In the genomic region with DNA sequence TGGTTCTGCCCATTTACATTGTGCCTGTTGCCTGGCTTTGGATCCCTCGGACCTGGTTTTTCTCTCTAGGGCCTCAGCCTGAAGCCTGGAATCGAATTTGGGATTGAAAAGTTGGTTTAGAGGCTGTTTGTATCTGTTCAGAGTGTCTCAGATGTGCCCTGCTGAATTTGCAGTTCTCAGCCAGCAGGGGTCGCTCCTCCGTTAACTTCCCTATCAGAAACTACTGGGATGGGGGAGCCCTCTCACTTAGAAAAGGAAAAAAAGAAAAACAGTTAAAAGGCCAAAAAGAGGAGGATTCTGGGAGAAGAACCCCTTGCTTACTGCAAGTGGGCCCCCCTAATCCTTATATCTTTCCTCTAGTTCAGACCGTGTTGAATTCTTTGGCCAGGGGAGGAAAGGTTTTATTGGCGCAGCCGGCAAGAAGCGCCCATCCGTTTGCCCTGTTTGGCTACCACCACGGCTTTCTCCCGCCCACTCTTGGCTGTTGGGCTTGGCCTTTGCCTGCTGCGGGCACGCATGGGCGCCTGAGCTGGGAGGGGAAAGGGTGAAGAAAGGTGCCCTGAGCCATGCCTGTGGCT, we compare ENCODE assay signal across 12 cellular contexts. TPM values are rescaled to one million over a fixed set of nuclear protein-coding genes. Genes with fewer than 3 reads are reported as not detected.
DNase-seq lines count a peak whose midpoint lies in the region; ATAC-seq and TF ChIP-seq lines count a peak whose summit lies in the region.
"Had no signal": no experiment of that assay in that cellular context is flagged by ENCODE, and none has a peak within 500 bp of the region (broad histone marks: within the 10 kb centered on the region; RNA-seq: fewer than 3 reads in every experiment).

No MANE protein-coding gene starts in this region.

- no TSS peak for BruUV-seq in mammary epithelial cell (replicated peaks; lab: Mats Ljungman, UMichigan)

- no peak for TF ChIP-seq EP300 in Ishikawa (IDR thresholded peaks at IDR 0.05; ENCODE audit: borderline replicate concordance)

- H3K4me1 Mint-ChIP-seq in neural crest cell = peaks cover 33% of the 10 kb centered on the region
- H3K4me1 Mint-ChIP-seq: stimulated activated memory B cell treated with anti-CD40 and anti-IgM and Interleukin-4, amounts not matched to agents 10 μg/mL and 1 μg/mL and 100 μg/mL, for 72 hours had no signal

- CTCF ChIA-PET in mammary epithelial cell (lab: Charles Lee; ENCODE audit: low non-redundant PET) = interaction anchor here (0.5 to 0.6 kb wide), 2 partner anchors 108 to 131 kb away, joined by 3 to 14 read pairs; no protein-coding TSS in a partner anchor

- H3K27me3 ChIP-seq in DOHH2 (ENCODE audit: control insufficient read depth, low read length) (no peaks in the 10 kb centered on the region), mammary epithelial cell (ENCODE audit: insufficient read depth, low read length) (no peaks in the 10 kb centered on the region)

- H3K9me3 Mint-ChIP-seq in neural crest cell = peaks cover 11% of the 10 kb centered on the region

- intact Hi-C loops in mammary epithelial cell (cut with micrococcal nuclease) = no loop called here

- H3K27ac ChIP-seq in DOHH2 (ENCODE audit: low read depth, low read length) = no peak overlapping the region
- no peak overlapping the region for H3K27ac ChIP-seq in mammary epithelial cell (ENCODE audit: insufficient read depth, low read depth, low read length)
- H3K27ac ChIP-seq: dorsolateral prefrontal cortex had no signal

- no peak overlapping the region for H2AFZ ChIP-seq in mammary epithelial cell (ENCODE audit: low read depth, low read length)

- H3K9me2 ChIP-seq in DOHH2 (replicated peaks; ENCODE audit: control insufficient read depth, low read length) = no peaks in the 10 kb centered on the region

- dilution Hi-C loops in mammary epithelial cell (cut with HindIII; ENCODE audit: low sequenced_read_pairs) = no loop called here

- H3K9me3 ChIP-seq in DOHH2 (ENCODE audit: control insufficient read depth, insufficient read depth, low read length) (peaks cover 17% of the 10 kb centered on the region), mammary epithelial cell (replicated peaks; ENCODE audit: insufficient read depth, low read length) (no peaks in the 10 kb centered on the region)

- H3K4me1 ChIP-seq in DOHH2 (ENCODE audit: control insufficient read depth, low read length) (no peaks in the 10 kb centered on the region), mammary epithelial cell (ENCODE audit: insufficient read depth, low read length) (no peaks in the 10 kb centered on the region)

- H3K9ac ChIP-seq in mammary epithelial cell (ENCODE audit: insufficient read depth, low read length) = no peak overlapping the region

- H4K20me1 ChIP-seq in DOHH2 (ENCODE audit: control insufficient read depth, insufficient read depth, low read depth, low read length) = no peaks in the 10 kb centered on the region
- H4K20me1 ChIP-seq in mammary epithelial cell (ENCODE audit: insufficient read depth, low read length) = no peaks in the 10 kb centered on the region

- peak overlapping the region; percentile 49 for H3K4me3 Mint-ChIP-seq in neural crest cell
- H3K4me3 Mint-ChIP-seq: stimulated activated memory B cell treated with anti-CD40 and anti-IgM and Interleukin-4, amounts not matched to agents 10 μg/mL and 1 μg/mL and 100 μg/mL, for 72 hours had no signal

- H3K4me3 ChIP-seq in DOHH2 (ENCODE audit: low read length) = no peak overlapping the region
- H3K4me3 ChIP-seq in mammary epithelial cell (replicated peaks in 1 of 3; ENCODE audit: insufficient read depth in 1 of 3, low read depth in 2 of 3, low read length in 3 of 3) = no peak overlapping the region
- H3K4me3 ChIP-seq: dorsolateral prefrontal cortex had no signal

- peaks cover 24% of the 10 kb centered on the region for H3K36me3 Mint-ChIP-seq in neural crest cell (ENCODE audit: low read depth)

- ATAC-seq in GM18520 (IDR thresholded peaks at IDR 0.05; ENCODE audit: unreplicated experiment) = no peak
- no peak for ATAC-seq in GM19035 (IDR thresholded peaks at IDR 0.05; ENCODE audit: unreplicated experiment)
- ATAC-seq: stimulated activated memory B cell treated with anti-CD40 and anti-IgM and Interleukin-4, amounts not matched to agents 10 μg/mL and 1 μg/mL and 100 μg/mL, for 72 hours had no signal

- 80% methylated on average over 14 of the region's 14 CpGs for whole genome bisulfite sequencing in mammary epithelial cell (ENCODE audit: low coverage, missing lambda C conversion rate)

- H3K4me2 ChIP-seq in DOHH2 (ENCODE audit: low read length) (no peak overlapping the region), mammary epithelial cell (ENCODE audit: insufficient read depth, low read depth, low read length) (no peak overlapping the region)

- TF ChIP-seq RAD21 in Ishikawa (IDR thresholded peaks at IDR 0.05; ENCODE audit: low read depth) = peak; percentile 29

- H3F3A ChIP-seq in DOHH2 (ENCODE audit: control insufficient read depth, insufficient read depth) = no peaks in the 10 kb centered on the region

- in situ Hi-C loops in mammary epithelial cell (cut with MboI; ENCODE audit: low sequenced_read_pairs in 2 of 2) = no loop called here

- H3K27ac Mint-ChIP-seq in neural crest cell (ENCODE audit: unreplicated experiment) = no peak overlapping the region
- H3K27ac Mint-ChIP-seq: stimulated activated memory B cell treated with anti-CD40 and anti-IgM and Interleukin-4, amounts not matched to agents 10 μg/mL and 1 μg/mL and 100 μg/mL, for 72 hours had no signal

- DNase-seq in mammary epithelial cell (no peak), neural crest cell (ENCODE audit: low read depth, low spot score) (no peak), NOMO-1 treated with dmso at 0.1 percent for 144 hours (lab: John Stamatoyannopoulos, UW; ENCODE audit: unreplicated experiment) (no peak)
- DNase-seq: activated gamma-delta T cell, dorsolateral prefrontal cortex, GF-D8, NCI-H1105 had no signal

- no peaks in the 10 kb centered on the region for H3K27me3 Mint-ChIP-seq in neural crest cell (ENCODE audit: low read depth)

- H3K79me2 ChIP-seq in DOHH2 (ENCODE audit: control insufficient read depth, low read length) = no peaks in the 10 kb centered on the region
- no peaks in the 10 kb centered on the region for H3K79me2 ChIP-seq in mammary epithelial cell (ENCODE audit: insufficient read depth, low read length)

- TF ChIP-seq CTCF in DOHH2 (IDR thresholded peaks at IDR 0.05; ENCODE audit: low read depth, low read length, poor library complexity, severe bottlenecking) (peak; percentile 73), mammary epithelial cell (conservative IDR thresholded peaks at IDR 0.05 in 1 of 2, IDR thresholded peaks at IDR 0.05 in 1 of 2; ENCODE audit: extremely low read depth in 1 of 2, insufficient read depth in 1 of 2, low read depth in 1 of 2, low read length in 2 of 2) (peak; percentile 27 to 37), neural crest cell (conservative IDR thresholded peaks at IDR 0.05) (peak; percentile 61)

- H3K36me3 ChIP-seq in DOHH2 (ENCODE audit: control insufficient read depth, low read length) (no peaks in the 10 kb centered on the region), mammary epithelial cell (ENCODE audit: insufficient read depth, low read length) (no peaks in the 10 kb centered on the region)

TF ChIP-seq in Ishikawa, 13 proteins besides CTCF, POLR2A, EP300 and RAD21:
- TF ChIP-seq YY1 (IDR thresholded peaks at IDR 0.05; ENCODE audit: low read depth) = no peak
- no peak for TF ChIP-seq NFIC (IDR thresholded peaks at IDR 0.05)
- TF ChIP-seq, protein P1, sequence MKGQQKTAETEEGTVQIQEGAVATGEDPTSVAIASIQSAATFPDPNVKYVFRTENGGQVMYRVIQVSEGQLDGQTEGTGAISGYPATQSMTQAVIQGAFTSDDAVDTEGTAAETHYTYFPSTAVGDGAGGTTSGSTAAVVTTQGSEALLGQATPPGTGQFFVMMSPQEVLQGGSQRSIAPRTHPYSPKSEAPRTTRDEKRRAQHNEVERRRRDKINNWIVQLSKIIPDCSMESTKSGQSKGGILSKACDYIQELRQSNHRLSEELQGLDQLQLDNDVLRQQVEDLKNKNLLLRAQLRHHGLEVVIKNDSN (IDR thresholded peaks at IDR 0.05) = no peak
- TF ChIP-seq, protein P2, sequence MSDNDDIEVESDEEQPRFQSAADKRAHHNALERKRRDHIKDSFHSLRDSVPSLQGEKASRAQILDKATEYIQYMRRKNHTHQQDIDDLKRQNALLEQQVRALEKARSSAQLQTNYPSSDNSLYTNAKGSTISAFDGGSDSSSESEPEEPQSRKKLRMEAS (IDR thresholded peaks at IDR 0.05) = no peak
- TF ChIP-seq TEAD4 (IDR thresholded peaks at IDR 0.05) = no peak

RNA-seq across cellular contexts. Expression of a gene that starts 8.7 kb away (rescaled TPM):
- 1 to 10 TPM; 1.8 to 4.5 TPM for total RNA-seq in mammary epithelial cell
- polyA plus RNA-seq in mammary epithelial cell = 4.5 TPM
- polyA minus RNA-seq in mammary epithelial cell = 1.1 TPM
- total RNA-seq in neural crest cell = 93.5 and 96.2 TPM in 2 replicates

Comparison
In these comparisons a context has a peak if more than half of its experiments do, and no peak if none do; other contexts are left out.
1. RNA of a gene that starts 8.7 kb away (total RNA-seq): 93.5 to 96.2 TPM in neural crest cell; 1.8 to 4.5 TPM in mammary epithelial cell; every median in the first group is over 10 times any median in the second.
2. Peak in every context shown above with its lines, with median percentiles within 50 percentile points of each other: CTCF ChIP-seq.